In the genomic region with DNA sequence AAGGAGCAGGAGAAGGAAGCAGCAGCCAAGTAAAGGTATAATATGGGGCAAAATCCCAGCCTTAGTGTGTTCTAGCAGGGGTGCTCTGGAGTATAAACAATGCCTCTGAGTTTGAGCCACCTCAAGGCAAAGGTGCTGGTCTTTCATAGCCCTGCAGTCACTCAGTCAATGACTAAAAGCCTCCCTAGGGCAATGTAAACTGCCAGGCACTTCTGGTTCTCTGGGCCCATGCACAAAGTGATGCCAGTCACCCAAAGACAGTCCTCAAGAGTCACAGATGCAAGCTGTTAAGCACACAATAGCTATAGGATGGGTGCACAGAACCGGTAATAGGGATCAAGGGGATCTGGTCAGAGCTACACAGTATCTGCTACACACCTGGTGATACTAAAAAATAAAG, we compare ENCODE assay signal across 18 cellular contexts. TPM values are rescaled to one million over a fixed set of nuclear protein-coding genes. Genes with fewer than 3 reads are reported as not detected.
DNase-seq lines count a peak whose midpoint lies in the region; ATAC-seq and TF ChIP-seq lines count a peak whose summit lies in the region.
"Had no signal": no experiment of that assay in that cellular context is flagged by ENCODE, and none has a peak within 500 bp of the region (broad histone marks: within the 10 kb centered on the region; RNA-seq: fewer than 3 reads in every experiment).

No MANE protein-coding gene starts in this region.

- no peak for DNase-seq in cardiac muscle cell (ENCODE audit: low read depth in 1 of 2, low spot score in 1 of 2)
- DNase-seq in cardiac septum (ENCODE audit: low spot score) = no peak
- DNase-seq in activated B cell treated with CpG ODN at 0.5 μM for 24 hours = no peak
- no peak for DNase-seq in sigmoid colon
- no peak for DNase-seq in NCI-H748 (lab: John Stamatoyannopoulos, UW; ENCODE audit: unreplicated experiment)
- DNase-seq in BE2C = no peak
- no peak for DNase-seq in MG63
- DNase-seq: CD8-positive, alpha-beta T cell; DMS79; HCEC 1CT; NCI-H1105 treated with DMSO at 0.1 percent for 48 hours; NCI-H187 treated with DMSO at 0.1 percent for 48 hours; NCI-H2227 treated with DMSO at 0.1 percent for 48 hours; NCI-H526; RPMI8226; SW 1271 had no signal

- H3K4me1 Mint-ChIP-seq in activated B cell treated with CpG ODN at 0.5 μM for 24 hours = peaks cover 57% of the 10 kb centered on the region

- POLR2A ChIA-PET in activated B cell treated with CpG ODN at 0.5 μM for 24 hours (lab: Charles Lee) = no interaction called here

- H2AFZ ChIP-seq in Loucy (ENCODE audit: low read length) = no peak overlapping the region

- H3K9ac ChIP-seq in Loucy (ENCODE audit: low read depth, low read length, poor library complexity, severe bottlenecking) = no peak overlapping the region

- peaks cover 41% of the 10 kb centered on the region for H4K20me1 ChIP-seq in Loucy (ENCODE audit: insufficient read depth, low read length, poor library complexity, severe bottlenecking)

- H3F3A ChIP-seq in Loucy (ENCODE audit: low read depth) = no peaks in the 10 kb centered on the region

- no peaks in the 10 kb centered on the region for H3K9me2 ChIP-seq in Loucy (replicated peaks; ENCODE audit: low read depth, low read length)

- H3K36me3 Mint-ChIP-seq in activated B cell treated with CpG ODN at 0.5 μM for 24 hours (ENCODE audit: low read depth) = peaks cover 50% of the 10 kb centered on the region

- peaks cover 87% of the 10 kb centered on the region for H3K79me2 ChIP-seq in Loucy (ENCODE audit: insufficient read depth, low read length)

- no peak for TF ChIP-seq POLR2A in sigmoid colon (IDR thresholded peaks at IDR 0.05)

- no peaks in the 10 kb centered on the region for H3K9me3 Mint-ChIP-seq in activated B cell treated with CpG ODN at 0.5 μM for 24 hours
- H3K9me3 Mint-ChIP-seq: CD8-positive, alpha-beta T cell; T-helper 2 cell treated with Interferon-gamma antibody and Interleukin-4, amounts not matched to agents 5 μg/mL and 100 μg/mL, for 36 hours had no signal

- no peak overlapping the region for H3K4me3 Mint-ChIP-seq in activated B cell treated with CpG ODN at 0.5 μM for 24 hours
- H3K4me3 Mint-ChIP-seq: CD8-positive, alpha-beta T cell; T-helper 2 cell treated with Interferon-gamma antibody and Interleukin-4, amounts not matched to agents 5 μg/mL and 100 μg/mL, for 36 hours had no signal

- peak overlapping the region; percentile 4 for H3K4me2 ChIP-seq in Loucy (ENCODE audit: low read depth, low read length, poor library complexity, severe bottlenecking)

- H3K27me3 Mint-ChIP-seq in activated B cell treated with CpG ODN at 0.5 μM for 24 hours = no peaks in the 10 kb centered on the region

- TF ChIP-seq CTCF in cardiac muscle cell (IDR thresholded peaks at IDR 0.05; ENCODE audit: low read depth, low read length) = no peak
- no peak for TF ChIP-seq CTCF in Loucy (conservative IDR thresholded peaks at IDR 0.05; ENCODE audit: low read length)
- TF ChIP-seq CTCF in activated B cell treated with CpG ODN at 0.5 μM for 24 hours (IDR thresholded peaks at IDR 0.05) = no peak
- no peak for TF ChIP-seq CTCF in sigmoid colon (IDR thresholded peaks at IDR 0.05)
- TF ChIP-seq CTCF in BE2C (IDR thresholded peaks at IDR 0.05; ENCODE audit: low read depth, low read length) = no peak

- H3K9me3 ChIP-seq in cardiac muscle cell (ENCODE audit: low read depth) (no peaks in the 10 kb centered on the region), Loucy (ENCODE audit: insufficient read depth, low read depth, low read length) (no peaks in the 10 kb centered on the region), sigmoid colon (no peaks in the 10 kb centered on the region), BE2C (no peaks in the 10 kb centered on the region), MG63 (no peaks in the 10 kb centered on the region)

- TF ChIP-seq EP300 in sigmoid colon (IDR thresholded peaks at IDR 0.05) = no peak

- WGBS in sigmoid colon, 2 donors = 91 to 94% methylated on average over 1 of the region's 1 CpG

- CTCF ChIA-PET in activated B cell treated with CpG ODN at 0.5 μM for 24 hours (lab: Charles Lee) = no interaction called here

- ATAC-seq in activated B cell treated with CpG ODN at 0.5 μM for 24 hours (ENCODE audit: low read depth) = no peak
- ATAC-seq: CD8-positive, alpha-beta T cell had no signal

- H3K27me3 ChIP-seq in cardiac muscle cell (no peaks in the 10 kb centered on the region), Loucy (ENCODE audit: insufficient read depth, low read length, poor library complexity, severe bottlenecking) (no peaks in the 10 kb centered on the region), sigmoid colon (no peaks in the 10 kb centered on the region), BE2C (no peaks in the 10 kb centered on the region; the same call in 1 of the 2 replicates), MG63 (no peaks in the 10 kb centered on the region)

- H3K4me1 ChIP-seq in cardiac muscle cell (ENCODE audit: low read depth) (no peaks in the 10 kb centered on the region), Loucy (ENCODE audit: insufficient read depth, low read length, poor library complexity, severe bottlenecking) (peaks cover 5% of the 10 kb centered on the region), sigmoid colon (peaks cover 0 to 52% (median 20%) of the 10 kb centered on the region in 4 donors), BE2C (peaks cover 8% of the 10 kb centered on the region)

- H3K36me3 ChIP-seq in cardiac muscle cell (peaks cover 6% of the 10 kb centered on the region), Loucy (ENCODE audit: insufficient read depth, low read length) (peaks cover 10% of the 10 kb centered on the region; the same call in 1 of the 2 replicates), sigmoid colon (no peaks in the 10 kb centered on the region), BE2C (peaks cover 8% of the 10 kb centered on the region), MG63 (no peaks in the 10 kb centered on the region; the same call in none of the 2 replicates)

- peak overlapping the region; percentile 57 for H3K27ac Mint-ChIP-seq in activated B cell treated with CpG ODN at 0.5 μM for 24 hours
- H3K27ac Mint-ChIP-seq: T-helper 2 cell treated with Interferon-gamma antibody and Interleukin-4, amounts not matched to agents 5 μg/mL and 100 μg/mL, for 36 hours had no signal

- H3K4me3 ChIP-seq in cardiac muscle cell = no peak overlapping the region
- no peak overlapping the region for H3K4me3 ChIP-seq in Loucy (ENCODE audit: low read length, poor library complexity, severe bottlenecking)
- no peak overlapping the region for H3K4me3 ChIP-seq in sigmoid colon
- no peak overlapping the region for H3K4me3 ChIP-seq in BE2C (ENCODE audit: low read depth, low read length)
- H3K4me3 ChIP-seq in MG63 = no peak overlapping the region

- intact Hi-C loops in cardiac septum (cut with DNase I) = no loop called here
- intact Hi-C loops in activated B cell treated with CpG ODN at 0.5 μM for 24 hours (cut with micrococcal nuclease) = no loop called here
- intact Hi-C loops in sigmoid colon (cut with DNase I) = no loop called here

- peak overlapping the region; percentile 60 for H3K27ac ChIP-seq in cardiac muscle cell
- peak overlapping the region in 3 of 4 donors; percentile 34 to 71 (median 35) for H3K27ac ChIP-seq in sigmoid colon

RNA-seq across cellular contexts. Expression of a gene that starts 12.6 kb away (rescaled TPM):
- total RNA-seq in cardiac muscle cell = 16.2 and 24.9 TPM in 2 replicates
- polyA plus RNA-seq in cardiac muscle cell = 6.7 and 10.9 TPM in 2 replicates
- total RNA-seq in cardiac septum = 7.2 TPM
- 26.5 and 28.1 TPM in 2 replicates for total RNA-seq in activated B cell treated with CpG ODN at 0.5 μM for 24 hours
- total RNA-seq in sigmoid colon = 10 to 100 TPM in 2 of 4 donors, 1 to 10 TPM in 2; 7.2 to 11.1 (median 10.2) TPM
- 1 to 10 TPM; 3.6 to 7.7 (median 4.4) TPM for polyA plus RNA-seq in sigmoid colon
- 15.8 TPM for polyA plus RNA-seq in BE2C (2012; ENCODE audit: insufficient read depth, insufficient read length, low read depth)
- 4.4 and 9.1 TPM in 2 replicates for total RNA-seq in MG63 (2014; rRNA removed; shearing (Covaris generic); ENCODE audit: low replicate concordance)

RNA-seq across cellular contexts. Expression of a gene that starts 30.1 kb away (rescaled TPM):
- total RNA-seq in cardiac muscle cell (335 and 376 TPM in 2 replicates), cardiac septum (102 TPM), activated B cell treated with CpG ODN at 0.5 μM for 24 hours (315 TPM in 2 replicates), sigmoid colon (100 to 1,000 TPM; 127 to 165 (median 157) TPM)
- polyA plus RNA-seq in cardiac muscle cell (252 and 280 TPM in 2 replicates), sigmoid colon (10 to 100 TPM; 84.1 to 94.9 (median 88.8) TPM)
- polyA plus RNA-seq in BE2C (2012; ENCODE audit: insufficient read depth, insufficient read length, low read depth) = 81.4 TPM
- total RNA-seq in MG63 (2014; rRNA removed; shearing (Covaris generic); ENCODE audit: low replicate concordance) = 97.5 and 111 TPM in 2 replicates

RNA-seq across cellular contexts. Expression of a gene that starts 33.1 kb away (rescaled TPM):
- total RNA-seq in cardiac muscle cell (15.1 and 18.2 TPM in 2 replicates), cardiac septum (18.8 TPM), activated B cell treated with CpG ODN at 0.5 μM for 24 hours (45.4 and 46.3 TPM in 2 replicates), sigmoid colon (10 to 100 TPM; 17.4 to 33.4 (median 28.1) TPM)
- polyA plus RNA-seq in cardiac muscle cell (7.6 and 7.8 TPM in 2 replicates), sigmoid colon (10 to 100 TPM in 2 of 3 donors, 1 to 10 TPM in 1; 4.6 to 22.3 (median 16.8) TPM)
- 5.7 TPM for polyA plus RNA-seq in BE2C (2012; ENCODE audit: insufficient read depth, insufficient read length, low read depth)
- 82.3 and 92.4 TPM in 2 replicates for total RNA-seq in MG63 (2014; rRNA removed; shearing (Covaris generic); ENCODE audit: low replicate concordance)
